8 cellular contexts compared by ENCODE assay signal in the genomic region with DNA sequence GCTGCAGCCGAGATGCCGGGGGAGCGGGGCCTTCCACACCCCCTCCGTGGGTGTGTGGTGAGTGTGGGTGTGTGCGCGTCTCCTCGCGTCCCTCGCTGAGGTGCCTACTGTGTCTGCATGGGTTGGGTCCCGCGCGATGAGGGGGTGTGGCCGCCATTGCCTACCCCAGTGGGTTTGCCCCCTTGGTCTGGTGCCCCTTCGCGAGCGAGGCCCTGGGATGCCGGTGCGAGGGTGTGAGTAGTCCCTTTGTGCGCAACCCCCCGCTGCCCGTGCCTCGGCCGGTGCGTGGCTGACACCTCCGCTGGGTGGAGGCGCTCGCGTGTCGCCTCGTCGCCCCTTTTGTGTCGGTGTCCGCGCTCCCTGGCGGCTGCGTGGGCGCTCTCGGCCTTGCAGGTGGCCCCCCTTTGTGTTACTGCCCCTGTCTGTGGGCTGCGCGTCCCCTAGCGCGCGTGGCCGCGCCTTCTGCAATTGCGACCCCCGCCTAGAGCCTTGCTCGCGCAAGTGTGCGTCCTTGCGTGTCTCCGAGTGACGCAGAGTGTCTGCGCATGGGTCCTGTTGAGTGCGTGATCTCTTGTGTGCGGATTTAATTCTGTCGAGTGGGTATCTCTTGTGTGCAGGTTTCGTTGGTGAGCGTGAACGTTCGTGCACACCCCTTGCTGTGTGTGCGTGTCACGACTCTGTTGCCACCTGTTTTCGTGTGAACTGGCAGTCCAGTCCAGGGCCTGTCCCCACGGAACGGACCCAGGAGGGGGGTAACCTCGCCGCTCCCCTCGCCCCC. TPM values are rescaled to one million over a fixed set of nuclear protein-coding genes. Genes with fewer than 3 reads are reported as not detected.
DNase-seq lines count a peak whose midpoint lies in the region; ATAC-seq, FAIRE-seq and TF ChIP-seq lines count a peak whose summit lies in the region.

No MANE protein-coding gene starts in this region.

- peak overlapping the region; percentile 99 for H3K9ac ChIP-seq in HepG2 (ENCODE audit: insufficient read depth, low read depth, low read length)

- no TSS peak for BruUV-seq in HepG2 (replicated peaks; lab: Mats Ljungman, UMichigan)

- H3K36me3 ChIP-seq in GM06990 (ENCODE audit: control insufficient read depth, insufficient read depth, low read length): no peaks in the 10 kb centered on the region
- no peaks in the 10 kb centered on the region for H3K36me3 ChIP-seq in GM23338 (ENCODE audit: insufficient read depth)
- peaks cover 0 to 3% of the 10 kb centered on the region in 2 experiments; a peak in 1 of 5 replicates for H3K36me3 ChIP-seq in HepG2 (replicated peaks in 1 of 2; ENCODE audit: control insufficient read depth in 1 of 2, insufficient read depth in 2 of 2, low read length in 2 of 2)

- H3K27me3 ChIP-seq in GM06990 (replicated peaks; ENCODE audit: control insufficient read depth, insufficient read depth, low read length): no peaks in the 10 kb centered on the region
- peaks cover 44% of the 10 kb centered on the region for H3K27me3 ChIP-seq in GM23338 (ENCODE audit: insufficient read depth)
- no peaks in the 10 kb centered on the region; a peak in 1 of 5 replicates for H3K27me3 ChIP-seq in HepG2 (ENCODE audit: control insufficient read depth in 1 of 2, insufficient read depth in 2 of 2, low read length in 2 of 2)

- H3K27me3 Mint-ChIP-seq in GM23338 (ENCODE audit: insufficient read depth, low read depth, poor library complexity) (peaks cover 31% of the 10 kb centered on the region), activated B cell treated with CpG ODN at 0.5 μM for 24 hours (no peaks in the 10 kb centered on the region), chondrocyte (ENCODE audit: low read depth) (no peaks in the 10 kb centered on the region)

- H3K4me3 Mint-ChIP-seq in GM23338: peak overlapping the region; percentile 88
- H3K4me3 Mint-ChIP-seq in activated B cell treated with CpG ODN at 0.5 μM for 24 hours: peak overlapping the region; percentile 87
- peak overlapping the region; percentile 91 for H3K4me3 Mint-ChIP-seq in chondrocyte (ENCODE audit: unreplicated experiment)

- intact Hi-C loops in activated B cell treated with CpG ODN at 0.5 μM for 24 hours (cut with micrococcal nuclease) (loop anchor here (1.0 to 5.0 kb wide), 9 partner anchors 61 to 491 kb away; a partner anchor contains a TSS), HepG2 (cut with micrococcal nuclease; ENCODE audit: unreplicated experiment) (loop anchor here (5.0 kb wide), 1 partner anchor 86 kb away; no protein-coding TSS in a partner anchor)

- ATAC-seq in GM23338: peak; percentile 6; the same call in 2 of the 3 replicates
- ATAC-seq in activated B cell treated with CpG ODN at 0.5 μM for 24 hours (ENCODE audit: low read depth): peak; percentile 49
- ATAC-seq in HepG2: peak; percentile 48

- TF ChIP-seq CTCF in GM06990 (IDR thresholded peaks at IDR 0.05; ENCODE audit: insufficient read depth, low read length, poor library complexity, severe bottlenecking) (peak; percentile 37), GM23338 (conservative IDR thresholded peaks at IDR 0.05; ENCODE audit: low read depth in 2 of 2) (no peak), LNCaP clone FGC (IDR thresholded peaks at IDR 0.05; ENCODE audit: control insufficient read depth, extremely low read depth, insufficient read depth) (peak; percentile 30), activated B cell treated with CpG ODN at 0.5 μM for 24 hours (IDR thresholded peaks at IDR 0.05) (no peak), chondrocyte (IDR thresholded peaks at IDR 0.05) (peak; percentile 52), HepG2 (CRISPR knock-in tag; IDR thresholded peaks at IDR 0.05) (peak; percentile 56)

- peaks cover 7% of the 10 kb centered on the region for H3K36me3 Mint-ChIP-seq in GM23338 (ENCODE audit: low read depth)
- peaks cover 23% of the 10 kb centered on the region for H3K36me3 Mint-ChIP-seq in activated B cell treated with CpG ODN at 0.5 μM for 24 hours (ENCODE audit: low read depth)
- H3K36me3 Mint-ChIP-seq in chondrocyte (ENCODE audit: low read depth): peaks cover 5% of the 10 kb centered on the region

- H3K4me2 ChIP-seq in GM23338: peak overlapping the region; percentile 89
- H3K4me2 ChIP-seq in HepG2 (ENCODE audit: low read depth, low read length): peak overlapping the region; percentile 84

- H3K79me2 ChIP-seq in GM23338 (replicated peaks; ENCODE audit: insufficient read depth) (peaks cover 26% of the 10 kb centered on the region), HepG2 (ENCODE audit: insufficient read depth, low read length) (peaks cover 69% of the 10 kb centered on the region)

- peak overlapping the region; percentile 87 for H2AFZ ChIP-seq in GM23338
- H2AFZ ChIP-seq in HepG2 (ENCODE audit: low read length): no peak overlapping the region

- H3K27ac Mint-ChIP-seq in GM23338 (no peak overlapping the region), activated B cell treated with CpG ODN at 0.5 μM for 24 hours (peak overlapping the region; percentile 93), chondrocyte (ENCODE audit: unreplicated experiment) (peak overlapping the region; percentile 99)

- POLR2A ChIA-PET in activated B cell treated with CpG ODN at 0.5 μM for 24 hours (lab: Charles Lee): interaction anchor here (2.1 kb wide), 1 partner anchor 84 kb away, joined by 11 read pairs; no protein-coding TSS in a partner anchor
- POLR2A ChIA-PET in HepG2 (lab: Yijun Ruan, JAX): no interaction called here

- peak overlapping the region; percentile 96 for H3K4me3 ChIP-seq in GM06990 (replicated peaks; ENCODE audit: low read depth, low read length)
- H3K4me3 ChIP-seq in GM23338: peak overlapping the region; percentile 72
- H3K4me3 ChIP-seq in LNCaP clone FGC (ENCODE audit: low read depth, low read length): peak overlapping the region; percentile 93
- peak overlapping the region; percentile 71 to 92 (median 80) for H3K4me3 ChIP-seq in HepG2 (replicated peaks in 1 of 3; ENCODE audit: insufficient read depth in 1 of 3, low read depth in 2 of 3, low read length in 3 of 3)

- TF ChIP-seq RAD21 in HepG2 (CRISPR knock-in tag; IDR thresholded peaks at IDR 0.05): no peak

- DNase-seq in GM06990 (ENCODE audit: extremely low read depth, insufficient read length): peak; percentile 83
- no peak for DNase-seq in GM23338 (ENCODE audit: low spot score)
- no peak for DNase-seq in LNCaP clone FGC (ENCODE audit: low read depth)
- DNase-seq in activated B cell treated with CpG ODN at 0.5 μM for 24 hours: peak; percentile 79
- DNase-seq in chondrocyte (ENCODE audit: low spot score): peak; percentile 93
- no peak for DNase-seq in HepG2 (ENCODE audit: low spot score)
- peak; percentile 32 to 46 for DNase-seq in stimulated activated CD4-positive, alpha-beta T cell treated with anti-CD3 and anti-CD28 coated beads, Interleukin-2, amount 100 ng/mL, for 48 hours
- DNase-seq in NCI-H1694 treated with DMSO at 0.1 percent for 48 hours (lab: John Stamatoyannopoulos, UW): no peak

- H3F3A ChIP-seq in GM23338 (replicated peaks; ENCODE audit: low read depth): no peaks in the 10 kb centered on the region

- TF ChIP-seq EP300 in HepG2 (IDR thresholded peaks at IDR 0.05; ENCODE audit: low read depth in 2 of 2, low read length in 2 of 2) (no peak), HepG2 (CRISPR knock-in tag; IDR thresholded peaks at IDR 0.05; ENCODE audit: borderline replicate concordance) (no peak)

- no CpG with 5 or more reads among the region's 69 CpGs for WGBS in HepG2 (ENCODE audit: low lambda C conversion rate)

- H3K9me3 Mint-ChIP-seq in GM23338 (peaks cover 3% of the 10 kb centered on the region; the same call in 1 of the 3 replicates), activated B cell treated with CpG ODN at 0.5 μM for 24 hours (no peaks in the 10 kb centered on the region), chondrocyte (ENCODE audit: low read depth) (no peaks in the 10 kb centered on the region)

- no peaks in the 10 kb centered on the region for H3K9me2 ChIP-seq in GM23338 (ENCODE audit: insufficient read depth)

- H4K20me1 ChIP-seq in GM23338 (replicated peaks; ENCODE audit: insufficient read depth) (peaks cover 4% of the 10 kb centered on the region), HepG2 (ENCODE audit: insufficient read depth, low read length) (peaks cover 29% of the 10 kb centered on the region)

- no peaks in the 10 kb centered on the region for H3K9me3 ChIP-seq in HepG2 (ENCODE audit: low read length)

- peak in 1 of 2 experiments; percentile 51; a peak in 1 of 4 replicates for TF ChIP-seq POLR2A in HepG2 (IDR thresholded peaks at IDR 0.05; ENCODE audit: insufficient read depth in 1 of 2, low read depth in 2 of 2, low read length in 2 of 2)

- H3K27ac ChIP-seq in GM23338 (ENCODE audit: low read depth): no peak overlapping the region
- peak overlapping the region; percentile 80 for H3K27ac ChIP-seq in HepG2 (ENCODE audit: extremely low read length, insufficient read depth, low read length)

- in situ Hi-C loops in HepG2 (cut with HindIII; ENCODE audit: extremely low pct_ligation_motif_present, low pct_unique_long_range_greater_than_20kb): no loop called here

- CTCF ChIA-PET in activated B cell treated with CpG ODN at 0.5 μM for 24 hours (lab: Charles Lee): no interaction called here
- CTCF ChIA-PET in HepG2 (lab: Yijun Ruan, JAX; ENCODE audit: low intra/inter-chr PET ratio, low total read pairs): no interaction called here

- no peak for FAIRE-seq in HepG2 (lab: Jason Lieb, UNC)

- H3K4me1 Mint-ChIP-seq in GM23338: peaks cover 20% of the 10 kb centered on the region
- H3K4me1 Mint-ChIP-seq in activated B cell treated with CpG ODN at 0.5 μM for 24 hours: peaks cover 46% of the 10 kb centered on the region
- peaks cover 51% of the 10 kb centered on the region for H3K4me1 Mint-ChIP-seq in chondrocyte (ENCODE audit: low read depth)

- H3K4me1 ChIP-seq in GM23338 (ENCODE audit: insufficient read depth) (peaks cover 5% of the 10 kb centered on the region; the same call in 1 of the 2 replicates), HepG2 (ENCODE audit: insufficient read depth, low read length) (peaks cover 57% of the 10 kb centered on the region)

RNA-seq across cellular contexts. Expression of a gene that starts 0.6 kb away (rescaled TPM):
- 26.8 and 48.6 TPM in 2 replicates for total RNA-seq in GM23338 (2014; rRNA removed; shearing (Covaris generic))
- polyA plus RNA-seq in GM23338 (2016; fragmentation: Nextera tagmentation; extraction: Ambion mirVana) (20.2 and 28.9 TPM in 2 replicates), HepG2 (2011; rRNA removed) (45.8 and 55.7 TPM in 2 replicates)
- total RNA-seq in activated B cell treated with CpG ODN at 0.5 μM for 24 hours (61.1 and 69.8 TPM in 2 replicates), chondrocyte (258 to 343 TPM (median 268 TPM) in 3 replicates), HepG2 (2016; rRNA removed; fragmentation: Illumina TruSeq; extraction: Trizol) (108 and 162 TPM in 2 replicates)
- total RNA-seq in HepG2 (2016; cell fraction: cytosol; rRNA removed; fragmentation: Illumina TruSeq; extraction: Trizol; ENCODE audit: low read depth): 111 and 126 TPM in 2 replicates
- total RNA-seq in HepG2 (2016; cell fraction: insoluble cytoplasmic fraction; rRNA removed; fragmentation: Illumina TruSeq; extraction: Trizol): 108 and 166 TPM in 2 replicates
- 165 and 198 TPM in 2 replicates for total RNA-seq in HepG2 (2016; cell fraction: membrane; rRNA removed; fragmentation: Illumina TruSeq; extraction: Trizol)
- 153 and 156 TPM in 2 replicates for total RNA-seq in HepG2 (2016; cell fraction: nucleus; rRNA removed; fragmentation: Illumina TruSeq; extraction: Trizol)
- 38.5 and 41.4 TPM in 2 replicates for polyA plus RNA-seq in HepG2 (2011; cell fraction: cytosol; rRNA removed)
- 75.7 and 103 TPM in 2 replicates for polyA plus RNA-seq in HepG2 (2011; cell fraction: nucleus; rRNA removed)
- 62.1 and 88.8 TPM in 2 replicates for polyA plus RNA-seq in HepG2 (2012)
- 6.9 and 8.0 TPM in 2 replicates for polyA plus RNA-seq in HepG2 (2016; cell fraction: cytosol; fragmentation: Illumina TruSeq; extraction: Trizol; ENCODE audit: low read depth)
- 102 and 108 TPM in 2 replicates for polyA plus RNA-seq in HepG2 (2016; cell fraction: insoluble cytoplasmic fraction; fragmentation: Illumina TruSeq; extraction: Trizol; ENCODE audit: low read depth)
- polyA plus RNA-seq in HepG2 (2016; cell fraction: membrane; fragmentation: Illumina TruSeq; extraction: Trizol; ENCODE audit: low read depth): 34.7 and 44.9 TPM in 2 replicates
- polyA plus RNA-seq in HepG2 (2016; cell fraction: nucleus; fragmentation: Illumina TruSeq; extraction: Trizol; ENCODE audit: insufficient read depth, low read depth): 109 and 111 TPM in 2 replicates
- 51.0 and 75.9 TPM in 2 replicates for polyA minus RNA-seq in HepG2 (2011; rRNA and poly(A)+ RNA removed; ENCODE audit: low replicate concordance)
- 139 and 147 TPM in 2 replicates for polyA minus RNA-seq in HepG2 (2011; cell fraction: cytosol; rRNA and poly(A)+ RNA removed)
- polyA minus RNA-seq in HepG2 (2011; cell fraction: nucleus; rRNA and poly(A)+ RNA removed): 285 and 338 TPM in 2 replicates

RNA-seq across cellular contexts. Expression of a gene that starts 0.7 kb away (rescaled TPM):
- total RNA-seq in GM23338 (2014; rRNA removed; shearing (Covaris generic)): 4.9 and 5.2 TPM in 2 replicates
- 19.6 and 22.7 TPM in 2 replicates for polyA plus RNA-seq in GM23338 (2016; fragmentation: Nextera tagmentation; extraction: Ambion mirVana)
- total RNA-seq in activated B cell treated with CpG ODN at 0.5 μM for 24 hours: 17.3 and 17.7 TPM in 2 replicates
- total RNA-seq in chondrocyte: 15.0 to 19.2 TPM (median 15.6 TPM) in 3 replicates
- total RNA-seq in HepG2 (2016; rRNA removed; fragmentation: Illumina TruSeq; extraction: Trizol): 13.7 and 14.8 TPM in 2 replicates
- total RNA-seq in HepG2 (2016; cell fraction: cytosol; rRNA removed; fragmentation: Illumina TruSeq; extraction: Trizol; ENCODE audit: low read depth): 17.8 and 18.9 TPM in 2 replicates
- 14.0 and 14.9 TPM in 2 replicates for total RNA-seq in HepG2 (2016; cell fraction: insoluble cytoplasmic fraction; rRNA removed; fragmentation: Illumina TruSeq; extraction: Trizol)
- total RNA-seq in HepG2 (2016; cell fraction: membrane; rRNA removed; fragmentation: Illumina TruSeq; extraction: Trizol): 20.5 and 22.0 TPM in 2 replicates
- 10.7 and 17.6 TPM in 2 replicates for total RNA-seq in HepG2 (2016; cell fraction: nucleus; rRNA removed; fragmentation: Illumina TruSeq; extraction: Trizol)
- 27.3 and 33.4 TPM in 2 replicates for polyA plus RNA-seq in HepG2 (2011; rRNA removed)
- 11.5 and 19.9 TPM in 2 replicates for polyA plus RNA-seq in HepG2 (2011; cell fraction: cytosol; rRNA removed)
- polyA plus RNA-seq in HepG2 (2011; cell fraction: nucleus; rRNA removed): 14.6 and 17.8 TPM in 2 replicates
- 10.2 and 23.5 TPM in 2 replicates for polyA plus RNA-seq in HepG2 (2012)
- 30.3 and 35.6 TPM in 2 replicates for polyA plus RNA-seq in HepG2 (2016; cell fraction: cytosol; fragmentation: Illumina TruSeq; extraction: Trizol; ENCODE audit: low read depth)
- polyA plus RNA-seq in HepG2 (2016; cell fraction: insoluble cytoplasmic fraction; fragmentation: Illumina TruSeq; extraction: Trizol; ENCODE audit: low read depth): 25.5 and 30.4 TPM in 2 replicates
- polyA plus RNA-seq in HepG2 (2016; cell fraction: membrane; fragmentation: Illumina TruSeq; extraction: Trizol; ENCODE audit: low read depth): 33.9 and 38.2 TPM in 2 replicates
- polyA plus RNA-seq in HepG2 (2016; cell fraction: nucleus; fragmentation: Illumina TruSeq; extraction: Trizol; ENCODE audit: insufficient read depth, low read depth): 37.8 and 39.4 TPM in 2 replicates
- 7.7 and 7.8 TPM in 2 replicates for polyA minus RNA-seq in HepG2 (2011; rRNA and poly(A)+ RNA removed; ENCODE audit: low replicate concordance)
- polyA minus RNA-seq in HepG2 (2011; cell fraction: cytosol; rRNA and poly(A)+ RNA removed): 5.8 and 7.8 TPM in 2 replicates
- 11.4 and 13.6 TPM in 2 replicates for polyA minus RNA-seq in HepG2 (2011; cell fraction: nucleus; rRNA and poly(A)+ RNA removed)

Comparison
In these comparisons a context has a peak if more than half of its experiments do, and no peak if none do; other contexts are left out.
1. DNase-seq: peak in GM06990 (single experiment), activated B cell treated with CpG ODN at 0.5 μM for 24 hours (single experiment), chondrocyte (single experiment) and stimulated activated CD4-positive, alpha-beta T cell treated with anti-CD3 and anti-CD28 coated beads, Interleukin-2, amount 100 ng/mL, for 48 hours (2 of 2); none in GM23338 (single experiment), LNCaP clone FGC (single experiment), HepG2 (single experiment) and NCI-H1694 treated with DMSO at 0.1 percent for 48 hours (single experiment).
2. CTCF ChIP-seq: peak in GM06990 (single experiment), LNCaP clone FGC (single experiment), chondrocyte (single experiment) and HepG2 (single experiment); none in GM23338 (0 of 2) and activated B cell treated with CpG ODN at 0.5 μM for 24 hours (single experiment).
3. Peak in every context shown above with its lines, with median percentiles within 50 percentile points of each other: H3K4me3 ChIP-seq, ATAC-seq and H3K4me3 Mint-ChIP-seq.